Comparison of ENCODE assay signal across 8 cellular contexts in genomic region chr12:124862768-124863408, GRCh38. TPM values are rescaled to one million over a fixed set of nuclear protein-coding genes. Genes with fewer than 3 reads are reported as not detected.
DNase-seq lines count a peak whose midpoint lies in the region; ATAC-seq and TF ChIP-seq lines count a peak whose summit lies in the region.

No MANE protein-coding gene starts in this region.

- H3K4me3 ChIP-seq in BLaER1 (peak overlapping the region; percentile 96), SU-DHL-6 (ENCODE audit: insufficient read depth, low read length, poor library complexity, severe bottlenecking) (peak overlapping the region; percentile 83), mesodermal cell (ENCODE audit: extremely low read depth, insufficient read depth, low read length, poor library complexity, severe bottlenecking) (peak overlapping the region; percentile 61), thyroid gland (replicated peaks in 1 of 3) (peak overlapping the region; percentile 41 to 83 (median 58))

- TF ChIP-seq CTCF in SU-DHL-6 (IDR thresholded peaks at IDR 0.05; ENCODE audit: insufficient read depth, low read length, poor library complexity, severe bottlenecking) (no peak), thyroid gland (IDR thresholded peaks at IDR 0.05) (no peak)

- no peaks in the 10 kb centered on the region for H3K27me3 ChIP-seq in BLaER1
- H3K27me3 ChIP-seq in SU-DHL-6 (ENCODE audit: low read length), result no peaks in the 10 kb centered on the region
- no peaks in the 10 kb centered on the region for H3K27me3 ChIP-seq in thyroid gland

- H3F3A ChIP-seq in SU-DHL-6 (ENCODE audit: insufficient read depth), result peaks cover 6% of the 10 kb centered on the region; the same call in 1 of the 2 replicates

- H3K4me2 ChIP-seq in BLaER1 (peak overlapping the region; percentile 92), SU-DHL-6 (ENCODE audit: low read depth, low read length, poor library complexity, severe bottlenecking) (peak overlapping the region; percentile 48)

- peaks cover 3% of the 10 kb centered on the region; the same call in 1 of the 2 replicates for H3K79me2 ChIP-seq in SU-DHL-6 (ENCODE audit: insufficient read depth, low read length)

- H4K20me1 ChIP-seq in BLaER1 (peaks cover 56% of the 10 kb centered on the region), SU-DHL-6 (ENCODE audit: low read depth, low read length) (no peaks in the 10 kb centered on the region)

- intact Hi-C loops in thyroid gland (cut with DNase I), result no loop called here

- no peak for TF ChIP-seq POLR2A in thyroid gland (IDR thresholded peaks at IDR 0.05)

- H3K9ac ChIP-seq in BLaER1 (peak overlapping the region; percentile 97), SU-DHL-6 (ENCODE audit: low read length) (peak overlapping the region; percentile 91)

- peak; percentile 35 for ATAC-seq in GM19023 (IDR thresholded peaks at IDR 0.05; ENCODE audit: unreplicated experiment)
- ATAC-seq in HG03139 (IDR thresholded peaks at IDR 0.05; ENCODE audit: unreplicated experiment), result peak; percentile 21

- H3K27ac ChIP-seq in BLaER1 (peak overlapping the region; percentile 96), SU-DHL-6 (ENCODE audit: low read depth, low read length) (peak overlapping the region; percentile 56), mesodermal cell (ENCODE audit: low read depth, low read length, severe bottlenecking) (no peak overlapping the region), thyroid gland (peak overlapping the region in 2 of 3 donors; percentile 41 to 49)

- H3K9me3 ChIP-seq in BLaER1, result no peaks in the 10 kb centered on the region
- H3K9me3 ChIP-seq in SU-DHL-6 (ENCODE audit: insufficient read depth, low read length), result no peaks in the 10 kb centered on the region
- H3K9me3 ChIP-seq in mesodermal cell (ENCODE audit: control insufficient read depth, low read length), result no peaks in the 10 kb centered on the region
- no peaks in the 10 kb centered on the region for H3K9me3 ChIP-seq in thyroid gland

- H3K36me3 ChIP-seq in BLaER1 (peaks cover 41% of the 10 kb centered on the region), SU-DHL-6 (ENCODE audit: low read length) (no peaks in the 10 kb centered on the region), mesodermal cell (ENCODE audit: control insufficient read depth, insufficient read depth, low read length) (peaks cover 17% of the 10 kb centered on the region), thyroid gland (no peaks in the 10 kb centered on the region)

- H2AFZ ChIP-seq in SU-DHL-6 (ENCODE audit: low read depth, low read length, severe bottlenecking), result peak overlapping the region; percentile 72

- no peaks in the 10 kb centered on the region for H3K9me2 ChIP-seq in SU-DHL-6 (replicated peaks; ENCODE audit: insufficient read depth, low read length)

- WGBS in mesodermal cell (ENCODE audit: insufficient coverage in 2 of 2), 2 experiments, result 17 to 19% methylated on average over 18 to 22 of the region's 22 CpGs
- 39 to 56% methylated on average over 8 to 13 of the region's 22 CpGs for WGBS in thyroid gland, 2 donors

- H3K4me1 ChIP-seq in BLaER1 (peaks cover 88% of the 10 kb centered on the region), mesodermal cell (ENCODE audit: control insufficient read depth, insufficient read depth, low read length, poor library complexity, severe bottlenecking) (peaks cover 13% of the 10 kb centered on the region), thyroid gland (peaks cover 4 to 16% of the 10 kb centered on the region in 2 donors)

- DNase-seq in ecto neural progenitor cell (ENCODE audit: low spot score), result peak; percentile 71
- peak; percentile 46 to 51 for DNase-seq in thyroid gland
- DNase-seq in activated gamma-delta T cell treated with Interleukin-2 at 50 U/mL for 16 hours, result no peak

RNA-seq across cellular contexts. Expression of gene SCARB1, which starts 0.8 kb away (rescaled TPM):
- polyA plus RNA-seq in mesodermal cell (2013, experiment 1 of 2), result 27.8 TPM
- polyA plus RNA-seq in mesodermal cell (2013, experiment 2 of 2), result 20.4 TPM
- total RNA-seq in thyroid gland, result 10 to 100 TPM; 10.9 to 16.0 (median 15.4) TPM

RNA-seq across cellular contexts. Expression of gene UBC, which starts 51.6 kb away (rescaled TPM):
- polyA plus RNA-seq in mesodermal cell (2013, experiment 1 of 2), result 1,245 TPM
- 1,003 TPM for polyA plus RNA-seq in mesodermal cell (2013, experiment 2 of 2)
- 1,000 to 10,000 TPM in 2 of 4 donors, 100 to 1,000 TPM in 2; 907 to 1,424 (median 1,000) TPM for total RNA-seq in thyroid gland
